ENCODE assay signal across 16 cellular contexts in genomic region chr20:50213531-50214106, GRCh38.
"Had no signal": no experiment of that assay in that cellular context is flagged by ENCODE, and none has a peak within 500 bp of the region (broad histone marks: within the 10 kb centered on the region; RNA-seq: fewer than 3 reads in every experiment).

No MANE protein-coding gene starts in this region.

- DNase-seq: activated CD4-positive, alpha-beta T cell treated with anti-CD3 and anti-CD28 coated beads for 36 hours; activated CD8-positive, alpha-beta T cell treated with anti-CD3 and anti-CD28 coated beads, Interleukin-2, amount 10 ng/mL, durations not matched to agents 7 days and 5 days; activated naive CD4-positive, alpha-beta T cell treated with anti-CD3 and anti-CD28 coated beads for 36 hours; adrenal gland; body of pancreas; central memory CD4-positive, alpha-beta T cell; effector CD4-positive, alpha-beta T cell; foreskin melanocyte; left ventricle myocardium superior; stimulated activated CD4-positive, alpha-beta T cell treated with anti-CD3 and anti-CD28 coated beads, Interleukin-4, amount 100 ng/mL, for 4 hours; T1000; uterus had no signal

- H3K4me1 ChIP-seq: adrenal gland, uterus had no signal

- H3K9me3 ChIP-seq: adrenal gland, body of pancreas, heart left ventricle, uterus had no signal

- H3K27ac Mint-ChIP-seq: activated CD4-positive, alpha-beta T cell treated with anti-CD3 and anti-CD28 coated beads for 36 hours; activated CD8-positive, alpha-beta T cell treated with anti-CD3 and anti-CD28 coated beads, Interleukin-2, amount 10 ng/mL, durations not matched to agents 7 days and 5 days; activated naive CD4-positive, alpha-beta T cell treated with anti-CD3 and anti-CD28 coated beads for 36 hours; activated T-helper 1 cell treated with anti-CD3 and anti-CD28 coated beads, Interleukin-12 subunit alpha, Interleukin-12 subunit beta, Interleukin-2, Interleukin-4 antibody, amounts not matched to agents 30 ng/mL and 10 ng/mL and 1 ng/mL, durations not matched to agents 14 hours and 24 hours and 36 hours had no signal

- H3K9me3 Mint-ChIP-seq: activated naive CD4-positive, alpha-beta T cell treated with anti-CD3 and anti-CD28 coated beads for 36 hours; activated T-helper 1 cell treated with anti-CD3 and anti-CD28 coated beads, Interleukin-12 subunit alpha, Interleukin-12 subunit beta, Interleukin-2, Interleukin-4 antibody, amounts not matched to agents 30 ng/mL and 10 ng/mL and 1 ng/mL, durations not matched to agents 14 hours and 24 hours and 36 hours had no signal

- H3K4me3 ChIP-seq: adrenal gland, body of pancreas, coronary artery, heart left ventricle, uterus had no signal

- ATAC-seq: activated CD4-positive, alpha-beta T cell treated with anti-CD3 and anti-CD28 coated beads for 36 hours; activated CD8-positive, alpha-beta T cell treated with anti-CD3 and anti-CD28 coated beads, Interleukin-2, amount 10 ng/mL, durations not matched to agents 7 days and 5 days; body of pancreas; heart left ventricle; left ventricle myocardium superior had no signal

- H3K27me3 ChIP-seq: adrenal gland, body of pancreas, heart left ventricle, uterus had no signal

- H3K27ac ChIP-seq: adrenal gland, coronary artery, heart left ventricle, uterus, VCaP had no signal

- H3K36me3 ChIP-seq: adrenal gland, heart left ventricle, uterus had no signal

- H3K4me3 Mint-ChIP-seq: activated CD4-positive, alpha-beta T cell treated with anti-CD3 and anti-CD28 coated beads for 36 hours; activated CD8-positive, alpha-beta T cell treated with anti-CD3 and anti-CD28 coated beads, Interleukin-2, amount 10 ng/mL, durations not matched to agents 7 days and 5 days; activated naive CD4-positive, alpha-beta T cell treated with anti-CD3 and anti-CD28 coated beads for 36 hours; activated T-helper 1 cell treated with anti-CD3 and anti-CD28 coated beads, Interleukin-12 subunit alpha, Interleukin-12 subunit beta, Interleukin-2, Interleukin-4 antibody, amounts not matched to agents 30 ng/mL and 10 ng/mL and 1 ng/mL, durations not matched to agents 14 hours and 24 hours and 36 hours had no signal
